ENCODE assay signal across 9 cellular contexts in genomic region chr13:101416181-101417042, GRCh38. TPM values are rescaled to one million over a fixed set of nuclear protein-coding genes. Genes with fewer than 3 reads are reported as not detected.
DNase-seq lines count a peak whose midpoint lies in the region; ATAC-seq and TF ChIP-seq lines count a peak whose summit lies in the region.
"Had no signal": no experiment of that assay in that cellular context is flagged by ENCODE, and none has a peak within 500 bp of the region (broad histone marks: within the 10 kb centered on the region; RNA-seq: fewer than 3 reads in every experiment).

TSS of gene NALCN (minus strand) at chr13:101416508. CDS start at chr13:101399126, 17,382 bp downstream.

- H3K27ac ChIP-seq in fibroblast of lung (ENCODE audit: insufficient read depth, low read length) (no peak within 1 kb of the TSS), neural cell (ENCODE audit: low read length) (peak within 1 kb of the TSS; percentile 71)
- H3K27ac ChIP-seq: BLaER1 had no signal

- ATAC-seq in GM19452 (IDR thresholded peaks at IDR 0.05; ENCODE audit: unreplicated experiment) (no peak), HG02642 (IDR thresholded peaks at IDR 0.05; ENCODE audit: poor library complexity, unreplicated experiment) (no peak)

- H3K79me2 ChIP-seq in fibroblast of lung (ENCODE audit: control insufficient read depth, insufficient read depth, low read length) (no peaks in the 10 kb centered on the region), neural cell (replicated peaks; ENCODE audit: insufficient read depth, low read length) (peaks cover 4% of the 10 kb centered on the region)

- H3K27me3 ChIP-seq in fibroblast of lung (ENCODE audit: control insufficient read depth, insufficient read depth, low read length) (no peaks in the 10 kb centered on the region), neural cell (ENCODE audit: insufficient read depth, low read depth, low read length) (no peaks in the 10 kb centered on the region)
- H3K27me3 ChIP-seq: BLaER1 had no signal

- DNase-seq in NCI-H1436 (lab: John Stamatoyannopoulos, UW) (peak; percentile 15), NCI-H1436 treated with DMSO at 0.1 percent for 48 hours (lab: John Stamatoyannopoulos, UW) (no peak), RPMI7951 (ENCODE audit: low read depth) (peak; percentile 15), fibroblast of lung (ENCODE audit: low read depth in 2 of 2) (peak; percentile 20 to 30), cortex of kidney (lab: John Stamatoyannopoulos, UW) (no peak)

- peak within 1 kb of the TSS; percentile 83 for H3K4me2 ChIP-seq in fibroblast of lung (ENCODE audit: extremely low read depth, insufficient read depth, low read length)
- H3K4me2 ChIP-seq in neural cell (ENCODE audit: low read length), result peak within 1 kb of the TSS; percentile 97
- H3K4me2 ChIP-seq: BLaER1 had no signal

- TF ChIP-seq EP300 in neural cell (conservative IDR thresholded peaks at IDR 0.05; ENCODE audit: poor library complexity, severe bottlenecking), result no peak

- H3K9me2 ChIP-seq in neural cell (ENCODE audit: insufficient read depth, low read length), result no peaks in the 10 kb centered on the region

- TF ChIP-seq CTCF in fibroblast of lung (conservative IDR thresholded peaks at IDR 0.05 in 1 of 2, IDR thresholded peaks at IDR 0.05 in 1 of 2; ENCODE audit: low read depth in 1 of 2, low read length in 2 of 2), result no peak
- TF ChIP-seq CTCF in neural cell (IDR thresholded peaks at IDR 0.05; ENCODE audit: poor library complexity, severe bottlenecking), result no peak

- peak within 1 kb of the TSS; percentile 58 for H3K9ac ChIP-seq in fibroblast of lung (ENCODE audit: insufficient read depth, low read length)
- H3K9ac ChIP-seq in neural cell (ENCODE audit: low read length), result peak within 1 kb of the TSS; percentile 70
- H3K9ac ChIP-seq: BLaER1 had no signal

- H3K9me3 ChIP-seq in fibroblast of lung (ENCODE audit: control insufficient read depth, insufficient read depth, low read depth, low read length), result no peaks in the 10 kb centered on the region
- H3K9me3 ChIP-seq in neural cell (ENCODE audit: low read length), result no peaks in the 10 kb centered on the region

- H3K36me3 ChIP-seq in fibroblast of lung (ENCODE audit: control insufficient read depth, insufficient read depth, low read length) (no peaks in the 10 kb centered on the region), neural cell (ENCODE audit: insufficient read depth, low read length) (no peaks in the 10 kb centered on the region)
- H3K36me3 ChIP-seq: BLaER1 had no signal

- peak; percentile 39 for TF ChIP-seq RAD21 in neural cell (conservative IDR thresholded peaks at IDR 0.05)

- H3K4me1 ChIP-seq in fibroblast of lung (ENCODE audit: control insufficient read depth, extremely low read depth, insufficient read depth, low read length), result peaks cover 4% of the 10 kb centered on the region
- H3K4me1 ChIP-seq: BLaER1 had no signal

- H2AFZ ChIP-seq in fibroblast of lung (ENCODE audit: low read length) (peak within 1 kb of the TSS; percentile 89), neural cell (ENCODE audit: low read depth, low read length) (peak within 1 kb of the TSS; percentile 40)

- H3F3A ChIP-seq in neural cell (ENCODE audit: insufficient read depth, low read length, poor library complexity, severe bottlenecking), result no peaks in the 10 kb centered on the region

- peak within 1 kb of the TSS; percentile 61 to 68 (median 66) for H3K4me3 ChIP-seq in fibroblast of lung (replicated peaks in 1 of 4; ENCODE audit: control extremely low read depth in 1 of 4, insufficient read depth in 1 of 4, low read depth in 3 of 4, low read length in 4 of 4)
- peak within 1 kb of the TSS; percentile 74 for H3K4me3 ChIP-seq in neural cell (ENCODE audit: low read length)
- H3K4me3 ChIP-seq: BLaER1 had no signal

- H4K20me1 ChIP-seq in fibroblast of lung (ENCODE audit: control insufficient read depth, extremely low read depth, insufficient read depth, low read length) (no peaks in the 10 kb centered on the region), neural cell (ENCODE audit: insufficient read depth) (no peaks in the 10 kb centered on the region)
- H4K20me1 ChIP-seq: BLaER1 had no signal

TF ChIP-seq in neural cell, 6 proteins besides CTCF, POLR2A, EP300 and RAD21:
- no peak for TF ChIP-seq MXI1 (conservative IDR thresholded peaks at IDR 0.05; ENCODE audit: poor library complexity, severe bottlenecking)
- no peak for TF ChIP-seq EZH2 (IDR thresholded peaks at IDR 0.05; ENCODE audit: borderline replicate concordance, insufficient read depth, low read length, poor library complexity, severe bottlenecking)
- TF ChIP-seq REST (IDR thresholded peaks at IDR 0.05; ENCODE audit: borderline replicate concordance), result peak; percentile 4
- no peak for TF ChIP-seq POLR2AphosphoS5 (IDR thresholded peaks at IDR 0.05)
- TF ChIP-seq SMC3 (conservative IDR thresholded peaks at IDR 0.05; ENCODE audit: poor library complexity), result peak; percentile 45
- TF ChIP-seq TAF1 (IDR thresholded peaks at IDR 0.05; ENCODE audit: low read depth), result no peak
TF ChIP-seq in neural cell: peak in this region for 2.

RNA-seq across cellular contexts. Expression of gene NALCN, which starts in this region (rescaled TPM):
- total RNA-seq in RPMI7951 (2014; rRNA removed; shearing (Covaris generic)), result 2.9 and 3.2 TPM in 2 replicates
- 0.77 and 1.5 TPM in 2 replicates for total RNA-seq in fibroblast of lung
- polyA plus RNA-seq in fibroblast of lung, result 1.9 and 2.7 TPM in 2 replicates
- polyA plus RNA-seq in fibroblast of lung (2012), result 1.2 and 1.5 TPM in 2 replicates
- polyA minus RNA-seq in fibroblast of lung (ENCODE audit: low replicate concordance), result 0.22 and 1.2 TPM in 2 replicates
- polyA plus RNA-seq in neural cell, result 24.1 and 27.8 TPM in 2 replicates
- 71.8 and 81.3 TPM in 2 replicates for polyA minus RNA-seq in neural cell

Comparison
In these comparisons a context has a peak if more than half of its experiments do, and no peak if none do; other contexts are left out.
1. DNase-seq: peak in NCI-H1436 (single experiment), RPMI7951 (single experiment) and fibroblast of lung (2 of 2); none in NCI-H1436 treated with DMSO at 0.1 percent for 48 hours (single experiment) and cortex of kidney (single experiment).